ENCODE assay signal across 1 cellular context in genomic region chr7:99038086-99038855, GRCh38.
TF ChIP-seq lines count a peak whose summit lies in the region.

No MANE protein-coding gene starts in this region.

TF ChIP-seq in WTC11, 78 proteins besides CTCF, POLR2A, EP300 and RAD21 (continued from another document):
- TF ChIP-seq NR2C2 (CRISPR knock-in tag; IDR thresholded peaks at IDR 0.05) (no peak), NFYB (CRISPR knock-in tag; conservative IDR thresholded peaks at IDR 0.05; ENCODE audit: low read depth) (no peak)
